ENCODE assay signal across 10 cellular contexts in genomic region chr9:109780453-109781033, GRCh38. TPM values are rescaled to one million over a fixed set of nuclear protein-coding genes. Genes with fewer than 3 reads are reported as not detected.
DNase-seq lines count a peak whose midpoint lies in the region; ATAC-seq, FAIRE-seq and TF ChIP-seq lines count a peak whose summit lies in the region.
"Had no signal": no experiment of that assay in that cellular context is flagged by ENCODE, and none has a peak within 500 bp of the region (broad histone marks: within the 10 kb centered on the region; RNA-seq: fewer than 3 reads in every experiment).

No MANE protein-coding gene starts in this region.

- intact Hi-C loops in thyroid gland (cut with DNase I) = no loop called here

- peak overlapping the region; percentile 60 for H3K4me3 ChIP-seq in bronchial epithelial cell (ENCODE audit: low read depth, low read length)
- H3K4me3 ChIP-seq in thyroid gland (replicated peaks in 1 of 3) = peak overlapping the region; percentile 37 to 95 (median 50)

- H3K27me3 ChIP-seq in bronchial epithelial cell (ENCODE audit: control insufficient read depth, insufficient read depth, low read length) (peaks cover 2% of the 10 kb centered on the region), thyroid gland (no peaks in the 10 kb centered on the region)

- H3K27ac ChIP-seq in thyroid gland = peak overlapping the region; percentile 21 to 66 (median 57)
- H3K27ac ChIP-seq: 22Rv1 had no signal

- DNase-seq in DMS 273 (lab: John Stamatoyannopoulos, UW; ENCODE audit: unreplicated experiment) = peak; percentile 66
- no peak for DNase-seq in DMS 273 treated with DMSO at 0.1 percent for 48 hours (lab: John Stamatoyannopoulos, UW)
- DNase-seq in bronchial epithelial cell (ENCODE audit: low read depth) = peak; percentile 11
- DNase-seq in left lobe of liver (ENCODE audit: low spot score) = peak; percentile 59
- DNase-seq in thyroid gland = peak; percentile 23 to 45
- DNase-seq in activated CD4-positive, alpha-beta T cell treated with anti-CD3 and anti-CD28 coated beads, Interleukin-2, amount 50 U/mL, for 1 hour = no peak
- DNase-seq in T-helper 9 cell = no peak
- DNase-seq: stimulated activated naive CD8-positive, alpha-beta T cell treated with anti-CD3 and anti-CD28 coated beads, Interleukin-15, amount 100 ng/mL, for 72 hours had no signal

- H3K9me3 ChIP-seq in thyroid gland = no peaks in the 10 kb centered on the region

- peak in 1 of 2 donors; percentile 43 for TF ChIP-seq POLR2A in thyroid gland (IDR thresholded peaks at IDR 0.05)

- FAIRE-seq in bronchial epithelial cell (lab: Jason Lieb, UNC) = no peak

- TF ChIP-seq CTCF in bronchial epithelial cell (IDR thresholded peaks at IDR 0.05; ENCODE audit: insufficient read depth, low read length, severe bottlenecking) (no peak), thyroid gland (IDR thresholded peaks at IDR 0.05) (no peak)

- WGBS in thyroid gland, 2 donors = 1% methylated on average over 16 of the region's 16 CpGs

- H3K36me3 ChIP-seq in bronchial epithelial cell (ENCODE audit: control insufficient read depth, insufficient read depth, low read length) (no peaks in the 10 kb centered on the region), thyroid gland (no peaks in the 10 kb centered on the region)

- peaks cover 0 to 3% of the 10 kb centered on the region in 2 donors for H3K4me1 ChIP-seq in thyroid gland

- ATAC-seq in left lobe of liver (peak; percentile 59), HG02981 (IDR thresholded peaks at IDR 0.05; ENCODE audit: unreplicated experiment) (no peak)
- ATAC-seq: stimulated activated naive CD8-positive, alpha-beta T cell treated with anti-CD3 and anti-CD28 coated beads, Interleukin-15, amount 100 ng/mL, for 72 hours had no signal

RNA-seq across cellular contexts. Expression of gene PALM2AKAP2, which starts 0.5 kb away (rescaled TPM):
- 1.3 and 5.0 TPM in 2 replicates for total RNA-seq in bronchial epithelial cell
- 32.1 TPM for total RNA-seq in left lobe of liver
- total RNA-seq in thyroid gland = 10 to 100 TPM in 3 of 4 donors, 1 to 10 TPM in 1; 9.9 to 25.4 (median 13.1) TPM

Comparison
In these comparisons a context has a peak if more than half of its experiments do, and no peak if none do; other contexts are left out.
1. DNase-seq: peak in DMS 273 (single experiment), bronchial epithelial cell (single experiment), left lobe of liver (single experiment) and thyroid gland (2 of 2); none in DMS 273 treated with DMSO at 0.1 percent for 48 hours (single experiment), activated CD4-positive, alpha-beta T cell treated with anti-CD3 and anti-CD28 coated beads, Interleukin-2, amount 50 U/mL, for 1 hour (single experiment) and T-helper 9 cell (single experiment).